ENCODE assay signal across 18 cellular contexts in the genomic region with DNA sequence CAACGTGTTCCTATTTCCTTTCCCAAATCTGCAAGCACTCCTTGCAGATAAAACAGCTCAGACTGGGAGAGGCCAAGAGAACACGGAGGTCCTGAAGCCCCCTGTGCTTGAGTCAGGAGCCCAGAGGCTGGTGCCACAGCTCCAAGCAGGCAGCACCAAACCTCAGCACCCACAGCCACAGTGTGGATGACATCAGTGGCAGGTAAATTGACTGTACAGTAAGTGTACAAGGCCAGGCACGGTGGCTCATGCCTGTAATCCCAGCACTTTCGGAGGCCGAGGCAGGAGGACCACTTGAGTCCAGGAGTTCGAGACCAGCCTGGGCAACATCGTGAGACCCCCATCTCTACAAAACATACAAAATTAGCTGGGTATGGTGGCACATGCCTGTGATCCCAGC. TPM values are rescaled to one million over a fixed set of nuclear protein-coding genes. Genes with fewer than 3 reads are reported as not detected.
A peak's percentile ranks its signal among the peaks of the same experiment; 100 is the strongest.
DNase-seq lines count a peak whose midpoint lies in the region; ATAC-seq and TF ChIP-seq lines count a peak whose summit lies in the region.
"Had no signal": no experiment of that assay in that cellular context is flagged by ENCODE, and none has a peak within 500 bp of the region (broad histone marks: within the 10 kb centered on the region; RNA-seq: fewer than 3 reads in every experiment).

No MANE protein-coding gene starts in this region.

- peaks cover 41% of the 10 kb centered on the region for H3K79me2 ChIP-seq in PC-3 (ENCODE audit: low read length)

- 67 to 75% (median 68%) methylated on average over 7 of the region's 7 CpGs for WGBS in stomach, 5 donors
- WGBS in upper lobe of left lung, 2 donors: 65 to 80% methylated on average over 3 to 7 of the region's 7 CpGs

- H3K27me3 ChIP-seq in PC-3 (ENCODE audit: low read length) (no peaks in the 10 kb centered on the region), stomach (peaks cover 0 to 68% (median 24%) of the 10 kb centered on the region in 3 donors), upper lobe of left lung (peaks cover 0 to 13% (median 0%) of the 10 kb centered on the region in 4 donors)

- peaks cover 21% of the 10 kb centered on the region for H4K20me1 ChIP-seq in PC-3 (ENCODE audit: low read length)

- H3F3A ChIP-seq in PC-3 (ENCODE audit: low read length, unreplicated experiment): peaks cover 9% of the 10 kb centered on the region

- TF ChIP-seq CTCF in PC-3 (conservative IDR thresholded peaks at IDR 0.05; ENCODE audit: low read depth, low read length): no peak
- TF ChIP-seq CTCF in brain (conservative IDR thresholded peaks at IDR 0.05): no peak
- TF ChIP-seq CTCF in stomach (IDR thresholded peaks at IDR 0.05): no peak
- no peak for TF ChIP-seq CTCF in upper lobe of left lung (IDR thresholded peaks at IDR 0.05)

- H3K9me3 ChIP-seq in PC-3 (ENCODE audit: low read length): no peaks in the 10 kb centered on the region
- H3K9me3 ChIP-seq in stomach: no peaks in the 10 kb centered on the region
- no peaks in the 10 kb centered on the region for H3K9me3 ChIP-seq in upper lobe of left lung

- H3K4me1 ChIP-seq in PC-3 (ENCODE audit: insufficient read depth, low read length) (peaks cover 52% of the 10 kb centered on the region), stomach (peaks cover 8 to 80% (median 65%) of the 10 kb centered on the region in 4 donors), upper lobe of left lung (peaks cover 14 to 24% (median 23%) of the 10 kb centered on the region in 4 donors)

- H3K36me3 ChIP-seq in PC-3 (ENCODE audit: low read depth, low read length): peaks cover 6% of the 10 kb centered on the region
- peaks cover 0 to 8% (median 0%) of the 10 kb centered on the region in 4 donors for H3K36me3 ChIP-seq in stomach
- no peaks in the 10 kb centered on the region for H3K36me3 ChIP-seq in upper lobe of left lung

- intact Hi-C loops in PC-3 (cut with micrococcal nuclease): loop anchor here (2.0 to 5.0 kb wide), 2 partner anchors 73 to 121 kb away; no protein-coding TSS in a partner anchor
- intact Hi-C loops in stomach (cut with DNase I; ENCODE audit: low total_unique reads): no loop called here

- POLR2A ChIA-PET in PC-3 (lab: Charles Lee; ENCODE audit: unreplicated experiment): no interaction called here

- TF ChIP-seq EP300 in stomach (IDR thresholded peaks at IDR 0.05): no peak
- no peak for TF ChIP-seq EP300 in upper lobe of left lung (IDR thresholded peaks at IDR 0.05)

- H3K9me2 ChIP-seq in PC-3 (replicated peaks; ENCODE audit: low read length): no peaks in the 10 kb centered on the region

- H3K4me1 Mint-ChIP-seq in brain: peaks cover 29% of the 10 kb centered on the region
- H3K4me1 Mint-ChIP-seq in activated naive CD8-positive, alpha-beta T cell treated with anti-CD3 and anti-CD28 coated beads for 36 hours: peaks cover 23% of the 10 kb centered on the region

- DNase-seq in PC-3 (peak; percentile 11), mesenteric fat pad (ENCODE audit: low spot score) (peak; percentile 82), stomach (no peak), glomerular visceral epithelial cell (ENCODE audit: extremely low spot score) (no peak), upper lobe of left lung (no peak)
- DNase-seq in activated naive CD8-positive, alpha-beta T cell treated with anti-CD3 and anti-CD28 coated beads for 36 hours: no peak
- DNase-seq: Calu3; KG1; NCI-H2081 treated with DMSO at 0.1 percent for 48 hours; NCI-H510A treated with DMSO at 0.1 percent for 48 hours; stimulated activated CD4-positive, alpha-beta T cell treated with anti-CD3 and anti-CD28 coated beads, Interleukin-15, amount 100 ng/mL, for 24 hours; stimulated activated naive CD4-positive, alpha-beta T cell; T-helper 1 cell had no signal

- peak overlapping the region in 1 of 5 experiments; percentile 39 for H3K4me3 Mint-ChIP-seq in brain
- H3K4me3 Mint-ChIP-seq in activated naive CD8-positive, alpha-beta T cell treated with anti-CD3 and anti-CD28 coated beads for 36 hours: no peak overlapping the region
- H3K4me3 Mint-ChIP-seq: B cell, memory B cell had no signal

- no peak for TF ChIP-seq POLR2A in stomach (IDR thresholded peaks at IDR 0.05)
- no peak for TF ChIP-seq POLR2A in upper lobe of left lung (IDR thresholded peaks at IDR 0.05)

- no TSS peak for BruUV-seq in PC-3 (replicated peaks; lab: Mats Ljungman, UMichigan)

- ATAC-seq in PC-3: no peak
- ATAC-seq in upper lobe of left lung (ENCODE audit: low FRiP score in 2 of 2): no peak
- ATAC-seq: Right ventricle myocardium inferior had no signal

- H3K27ac ChIP-seq in PC-3 (ENCODE audit: low read length) (peak overlapping the region; percentile 84), stomach (peak overlapping the region in 4 of 5 donors; percentile 63 to 87 (median 86)), upper lobe of left lung (no peak overlapping the region)

- no peak overlapping the region for H2AFZ ChIP-seq in PC-3 (ENCODE audit: low read length)

- peak overlapping the region; percentile 35 for H3K9ac ChIP-seq in PC-3 (ENCODE audit: low read length)

- CTCF ChIA-PET in PC-3 (lab: Charles Lee): no interaction called here

- peak overlapping the region in 3 of 5 experiments; percentile 70 to 84 (median 78) for H3K27ac Mint-ChIP-seq in brain
- H3K27ac Mint-ChIP-seq in activated naive CD8-positive, alpha-beta T cell treated with anti-CD3 and anti-CD28 coated beads for 36 hours: no peak overlapping the region
- H3K27ac Mint-ChIP-seq: activated T-helper 2 cell treated with anti-CD3 and anti-CD28 coated beads, Interferon-gamma antibody, Interleukin-2, Interleukin-4, amounts not matched to agents 10 μg/mL and 5 μg/mL and 100 μg/mL, durations not matched to agents 14 hours and 24 hours and 36 hours; B cell; memory B cell had no signal

- peaks cover 0 to 4% (median 0%) of the 10 kb centered on the region in 5 experiments for H3K9me3 Mint-ChIP-seq in brain
- H3K9me3 Mint-ChIP-seq in activated naive CD8-positive, alpha-beta T cell treated with anti-CD3 and anti-CD28 coated beads for 36 hours: no peaks in the 10 kb centered on the region
- H3K9me3 Mint-ChIP-seq: activated T-helper 2 cell treated with anti-CD3 and anti-CD28 coated beads, Interferon-gamma antibody, Interleukin-2, Interleukin-4, amounts not matched to agents 10 μg/mL and 5 μg/mL and 100 μg/mL, durations not matched to agents 14 hours and 24 hours and 36 hours had no signal

- H3K4me2 ChIP-seq in PC-3 (ENCODE audit: low read length): peak overlapping the region; percentile 43

- H3K27me3 Mint-ChIP-seq in brain: no peaks in the 10 kb centered on the region
- H3K27me3 Mint-ChIP-seq in activated naive CD8-positive, alpha-beta T cell treated with anti-CD3 and anti-CD28 coated beads for 36 hours: peaks cover 22% of the 10 kb centered on the region

- H3K4me3 ChIP-seq in PC-3 (ENCODE audit: low read length) (no peak overlapping the region; the same call in 1 of the 2 replicates), stomach (no peak overlapping the region), upper lobe of left lung (no peak overlapping the region)

- H3K36me3 Mint-ChIP-seq in brain: peaks cover 4% of the 10 kb centered on the region
- no peaks in the 10 kb centered on the region for H3K36me3 Mint-ChIP-seq in activated naive CD8-positive, alpha-beta T cell treated with anti-CD3 and anti-CD28 coated beads for 36 hours
- H3K36me3 Mint-ChIP-seq: memory B cell had no signal

RNA-seq across cellular contexts. Expression of gene COL6A1, which starts 1.9 kb away (rescaled TPM):
- total RNA-seq in PC-3 (2014; rRNA removed) (487 and 628 TPM in 2 replicates), mesenteric fat pad (521 TPM), stomach (100 to 1,000 TPM; 147 to 756 (median 342) TPM), upper lobe of left lung (100 to 1,000 TPM in 5 of 6 donors, 10 to 100 TPM in 1; 61.9 to 351 (median 205) TPM)
- polyA plus RNA-seq in brain (ENCODE audit: insufficient read depth, low read depth, low replicate concordance) (48.4 TPM), stomach (100 to 1,000 TPM in 1 of 3 donors, 10 to 100 TPM in 2; 63.2 to 174 (median 73.6) TPM)
- total RNA-seq in activated naive CD8-positive, alpha-beta T cell treated with anti-CD3 and anti-CD28 coated beads for 36 hours: 1 to 10 TPM; 4.3 to 5.2 TPM

Comparison
In these comparisons a context has a peak if more than half of its experiments do, and no peak if none do; other contexts are left out.
1. DNase-seq: peak in PC-3 (single experiment) and mesenteric fat pad (single experiment); none in stomach (single experiment), glomerular visceral epithelial cell (single experiment), upper lobe of left lung (0 of 2) and activated naive CD8-positive, alpha-beta T cell treated with anti-CD3 and anti-CD28 coated beads for 36 hours (single experiment).
2. H3K27ac ChIP-seq: peak in PC-3 (single experiment) and stomach (4 of 5); none in upper lobe of left lung (0 of 4).
3. RNA of gene COL6A1, which starts 1.9 kb away (total RNA-seq): 521 TPM in mesenteric fat pad (single experiment), 487 to 628 TPM in PC-3, 147 to 756 TPM in stomach and 61.9 to 351 TPM in upper lobe of left lung; 4.3 to 5.2 TPM in activated naive CD8-positive, alpha-beta T cell treated with anti-CD3 and anti-CD28 coated beads for 36 hours; every median in the first group is over 10 times any median in the second.